Comparison of ENCODE assay signal across 9 cellular contexts in the genomic region with DNA sequence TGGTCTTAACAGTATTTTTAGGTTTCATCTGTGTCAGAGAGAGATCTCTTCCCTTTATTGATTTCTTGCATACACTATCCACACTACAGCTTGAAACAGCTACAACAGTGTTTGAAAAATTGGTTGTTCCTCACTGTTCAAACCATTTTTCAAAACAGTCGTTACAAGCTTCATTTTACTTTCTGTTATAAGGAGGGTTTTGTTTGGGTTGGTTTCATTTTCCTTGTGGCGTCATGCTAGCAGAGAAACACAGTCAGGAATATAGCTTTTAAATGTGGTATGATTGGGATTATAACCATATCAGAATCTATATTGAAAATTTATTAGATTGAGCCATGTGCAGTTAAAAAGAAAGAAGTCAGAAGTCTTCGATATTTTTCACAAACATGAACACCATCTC.
DNase-seq lines count a peak whose midpoint lies in the region; ATAC-seq and TF ChIP-seq lines count a peak whose summit lies in the region.
"Had no signal": no experiment of that assay in that cellular context is flagged by ENCODE, and none has a peak within 500 bp of the region (broad histone marks: within the 10 kb centered on the region; RNA-seq: fewer than 3 reads in every experiment).

No MANE protein-coding gene starts in this region.

- TF ChIP-seq CTCF in MM.1S (IDR thresholded peaks at IDR 0.05; ENCODE audit: low read length): no peak

- peak overlapping the region; percentile 76 for H3K4me3 Mint-ChIP-seq in T-helper 1 cell treated with Interleukin-12 subunit alpha and Interleukin-12 subunit beta and Interleukin-4 antibody, amounts not matched to agents 30 μg/mL and 1 μg/mL, for 36 hours

- WGBS in right cardiac atrium: 48% methylated on average over 3 of the region's 3 CpGs

- no peaks in the 10 kb centered on the region for H3K9me2 ChIP-seq in MM.1S (replicated peaks; ENCODE audit: insufficient read depth, low read length)

- intact Hi-C loops in right cardiac atrium (cut with DNase I): no loop called here

- H3K9ac ChIP-seq in MM.1S (ENCODE audit: low read length): peak overlapping the region; percentile 5; the same call in 1 of the 2 replicates

- peak overlapping the region; percentile 49 for H3K4me2 ChIP-seq in MM.1S (ENCODE audit: low read depth, low read length)

- H3K9me3 Mint-ChIP-seq in T-helper 1 cell treated with Interleukin-12 subunit alpha and Interleukin-12 subunit beta and Interleukin-4 antibody, amounts not matched to agents 30 μg/mL and 1 μg/mL, for 36 hours: no peaks in the 10 kb centered on the region

- no peaks in the 10 kb centered on the region for H3F3A ChIP-seq in MM.1S (ENCODE audit: insufficient read depth, low read length)

- no peaks in the 10 kb centered on the region for H4K20me1 ChIP-seq in MM.1S (ENCODE audit: insufficient read depth, low read length)

- H3K4me1 ChIP-seq in MM.1S (ENCODE audit: low read length) (no peaks in the 10 kb centered on the region), right cardiac atrium (ENCODE audit: control insufficient read depth, insufficient read depth, low read length) (no peaks in the 10 kb centered on the region)

- peak overlapping the region; percentile 84 for H3K27ac Mint-ChIP-seq in T-helper 1 cell treated with Interleukin-12 subunit alpha and Interleukin-12 subunit beta and Interleukin-4 antibody, amounts not matched to agents 30 μg/mL and 1 μg/mL, for 36 hours

- no peaks in the 10 kb centered on the region for H3K36me3 ChIP-seq in MM.1S (replicated peaks; ENCODE audit: insufficient read depth, low read length)

- H3K27me3 ChIP-seq in MM.1S (replicated peaks; ENCODE audit: insufficient read depth, low read length) (no peaks in the 10 kb centered on the region), right cardiac atrium (ENCODE audit: control insufficient read depth, insufficient read depth) (no peaks in the 10 kb centered on the region)

- H3K4me1 Mint-ChIP-seq in T-helper 1 cell treated with Interleukin-12 subunit alpha and Interleukin-12 subunit beta and Interleukin-4 antibody, amounts not matched to agents 30 μg/mL and 1 μg/mL, for 36 hours (ENCODE audit: low read depth): peaks cover 14% of the 10 kb centered on the region

- H2AFZ ChIP-seq in MM.1S (ENCODE audit: low read length): peak overlapping the region; percentile 29

- H3K9me3 ChIP-seq in MM.1S (replicated peaks; ENCODE audit: insufficient read depth, low read length) (no peaks in the 10 kb centered on the region), right cardiac atrium (ENCODE audit: control insufficient read depth, low read length) (no peaks in the 10 kb centered on the region)

- H3K36me3 Mint-ChIP-seq in T-helper 1 cell treated with Interleukin-12 subunit alpha and Interleukin-12 subunit beta and Interleukin-4 antibody, amounts not matched to agents 30 μg/mL and 1 μg/mL, for 36 hours (ENCODE audit: low read depth): no peaks in the 10 kb centered on the region

- peak overlapping the region; percentile 25 for H3K4me3 ChIP-seq in MM.1S (ENCODE audit: low read length)
- peak overlapping the region; percentile 60 for H3K4me3 ChIP-seq in right cardiac atrium (ENCODE audit: low read length)

- no peaks in the 10 kb centered on the region for H3K79me2 ChIP-seq in MM.1S (ENCODE audit: low read length)

- no peak for ATAC-seq in right cardiac atrium

- H3K27ac ChIP-seq in MM.1S (ENCODE audit: low read length): no peak overlapping the region
- no peak overlapping the region for H3K27ac ChIP-seq in right cardiac atrium (ENCODE audit: low read length)

- no peak for DNase-seq in T-helper 1 cell
- DNase-seq in MM.1S: peak; percentile 48
- no peak for DNase-seq in right cardiac atrium
- peak; percentile 47 for DNase-seq in superior temporal gyrus (ENCODE audit: extremely low spot score)
- no peak for DNase-seq in NCI-H774 (lab: John Stamatoyannopoulos, UW)
- no peak for DNase-seq in NCI-H510A (lab: John Stamatoyannopoulos, UW)
- no peak for DNase-seq in 8988T
- DNase-seq: activated CD4-positive, alpha-beta T cell treated with anti-CD3 and anti-CD28 coated beads for 1 hour had no signal

- no peaks in the 10 kb centered on the region for H3K27me3 Mint-ChIP-seq in T-helper 1 cell treated with Interleukin-12 subunit alpha and Interleukin-12 subunit beta and Interleukin-4 antibody, amounts not matched to agents 30 μg/mL and 1 μg/mL, for 36 hours (ENCODE audit: low read depth)

Comparison
In these comparisons a context has a peak if more than half of its experiments do, and no peak if none do; other contexts are left out.
1. DNase-seq: peak in MM.1S (single experiment) and superior temporal gyrus (single experiment); none in T-helper 1 cell (0 of 5), right cardiac atrium (0 of 3), NCI-H774 (single experiment), NCI-H510A (single experiment) and 8988T (single experiment).